Comparison of ENCODE assay signal across 8 cellular contexts in the genomic region with DNA sequence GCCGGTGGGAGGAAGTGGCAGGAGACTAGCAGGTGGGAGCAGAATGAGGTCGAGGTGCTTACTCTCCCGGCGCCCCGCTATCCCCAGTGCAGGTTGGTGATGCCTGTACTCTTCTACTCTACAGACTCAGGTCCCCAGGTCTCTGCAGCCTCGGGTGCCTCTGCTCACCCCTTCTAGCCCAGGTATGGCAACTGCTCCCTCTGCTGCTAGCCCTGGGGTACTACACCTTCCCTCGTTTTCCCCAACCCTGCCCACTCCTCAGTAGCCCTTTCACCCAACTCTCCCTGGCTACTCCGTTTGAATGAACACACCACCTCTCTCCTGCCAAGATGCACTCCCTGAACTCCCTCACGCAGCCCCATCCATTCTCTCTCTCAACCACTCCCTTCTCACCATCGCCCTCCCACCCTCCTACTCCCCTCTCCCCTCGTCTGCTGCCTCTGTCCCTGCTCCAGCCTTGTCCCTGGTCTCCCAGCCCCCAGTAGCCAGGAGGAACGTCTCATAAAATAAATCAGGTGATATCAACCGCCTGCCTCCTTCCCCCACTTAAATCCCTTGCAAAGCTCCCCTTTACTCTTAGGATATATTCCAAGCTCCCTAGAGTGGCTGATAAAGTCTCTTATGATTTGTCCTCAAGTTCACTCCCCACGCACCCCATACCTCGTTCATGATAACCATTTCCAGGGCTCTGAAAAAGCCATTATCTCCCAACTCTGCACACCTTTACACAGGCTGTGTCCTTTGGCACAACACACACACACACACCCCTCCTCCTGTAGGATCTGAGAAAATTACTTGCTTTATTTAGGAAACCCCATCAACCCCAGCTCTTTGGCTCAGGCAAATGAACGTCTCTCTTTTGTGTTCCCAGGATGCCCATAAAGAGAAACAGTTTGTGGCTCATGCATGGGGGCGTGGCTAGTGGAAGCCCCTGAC. TPM values are rescaled to one million over a fixed set of nuclear protein-coding genes. Genes with fewer than 3 reads are reported as not detected.
DNase-seq lines count a peak whose midpoint lies in the region; ATAC-seq and TF ChIP-seq lines count a peak whose summit lies in the region.

No MANE protein-coding gene starts in this region.

- H3K27me3 ChIP-seq in skeletal muscle satellite cell (ENCODE audit: control insufficient read depth, insufficient read depth, low read length) = peaks cover 29% of the 10 kb centered on the region

- DNase-seq in NCI-H2081 (lab: John Stamatoyannopoulos, UW) (peak; percentile 53 to 67), NCI-H2081 treated with DMSO at 0.1 percent for 48 hours (lab: John Stamatoyannopoulos, UW) (no peak), NCI-H1105 (lab: John Stamatoyannopoulos, UW) (peak; percentile 62), T-helper 2 cell (peak in 4 of 5 experiments; percentile 27 to 64 (median 58)), astrocyte of the cerebellum (ENCODE audit: low read depth) (no peak), iPS DF 19.7 (ENCODE audit: low read depth, low spot score) (peak; percentile 82)

- H3K9me3 ChIP-seq in skeletal muscle satellite cell (replicated peaks; ENCODE audit: low read length) = no peaks in the 10 kb centered on the region

- H3K36me3 ChIP-seq in skeletal muscle satellite cell (ENCODE audit: insufficient read depth, low read length) = no peaks in the 10 kb centered on the region

- H3K4me3 ChIP-seq in astrocyte of the cerebellum (ENCODE audit: low read depth, low read length) = no peak overlapping the region
- H3K4me3 ChIP-seq in skeletal muscle satellite cell (ENCODE audit: low read length) = peak overlapping the region; percentile 44

- H3K9ac ChIP-seq in skeletal muscle satellite cell (ENCODE audit: low read depth, low read length) = no peak overlapping the region

- H3K4me2 ChIP-seq in skeletal muscle satellite cell (ENCODE audit: low read length) = peak overlapping the region; percentile 83

- H3K4me1 ChIP-seq in skeletal muscle satellite cell (ENCODE audit: control insufficient read depth, insufficient read depth, low read length) = peaks cover 23% of the 10 kb centered on the region

- in situ Hi-C loops in astrocyte of the cerebellum (cut with HindIII; ENCODE audit: low sequenced_read_pairs) = no loop called here

- ATAC-seq in HG03521 (IDR thresholded peaks at IDR 0.05; ENCODE audit: unreplicated experiment) = no peak

- TF ChIP-seq CTCF in astrocyte of the cerebellum (IDR thresholded peaks at IDR 0.05; ENCODE audit: low read depth, low read length, missing control alignments) = peak; percentile 94

RNA-seq across cellular contexts. Expression of gene MEIS3, which starts 8.2 kb away (rescaled TPM):
- 39.0 and 40.8 TPM in 2 replicates for total RNA-seq in skeletal muscle satellite cell (2012; rRNA removed)

RNA-seq across cellular contexts. Expression of gene SLC8A2, which starts 44.2 kb away (rescaled TPM):
- under 0.01 TPM in 1 of 2 replicates, not detected in the other for total RNA-seq in skeletal muscle satellite cell (2012; rRNA removed)

RNA-seq across cellular contexts. Expression of gene KPTN, which starts 56.5 kb away (rescaled TPM):
- total RNA-seq in skeletal muscle satellite cell (2012; rRNA removed) = 3.0 and 3.1 TPM in 2 replicates

Comparison
In these comparisons a context has a peak if more than half of its experiments do, and no peak if none do; other contexts are left out.
1. DNase-seq: peak in NCI-H2081 (2 of 2), NCI-H1105 (single experiment), T-helper 2 cell (4 of 5) and iPS DF 19.7 (single experiment); none in NCI-H2081 treated with DMSO at 0.1 percent for 48 hours (single experiment) and astrocyte of the cerebellum (single experiment).